Comparison of ENCODE assay signal across 11 cellular contexts in the genomic region with DNA sequence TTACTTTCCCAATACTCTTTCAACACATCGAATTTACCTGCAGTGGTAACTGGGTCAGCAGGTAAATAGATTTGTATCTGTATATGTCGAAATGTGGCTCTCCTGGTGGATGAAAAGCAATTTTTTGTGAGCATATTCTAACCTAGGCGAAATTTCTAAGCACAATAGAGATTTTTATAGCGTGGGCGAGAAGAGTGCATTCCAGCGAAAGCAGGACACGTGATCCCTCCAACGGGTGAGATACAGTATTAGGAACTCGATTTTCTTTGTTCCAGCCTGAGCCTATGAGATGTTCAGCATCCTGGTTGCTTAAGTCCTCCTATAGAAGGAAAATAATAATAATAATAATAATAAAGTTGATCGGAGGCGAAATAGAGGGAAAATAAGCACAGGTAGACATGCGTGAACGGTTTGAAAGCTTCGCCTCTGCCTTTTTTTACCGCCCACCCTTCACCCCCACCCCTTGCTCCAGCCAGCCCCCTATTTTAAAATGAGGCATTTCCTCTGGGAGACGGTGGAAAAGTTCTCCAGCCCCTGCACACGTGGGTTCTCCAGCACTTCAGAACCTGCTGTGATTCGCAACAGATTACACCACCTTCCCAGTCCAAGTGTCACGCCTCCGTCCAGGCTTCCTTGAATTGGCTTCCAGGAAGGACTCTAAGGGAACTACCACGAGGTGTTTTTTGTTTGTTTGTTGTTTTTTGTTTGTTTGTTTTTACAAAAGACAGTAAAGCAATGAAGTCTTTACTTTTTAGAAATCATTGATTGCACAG. TPM values are rescaled to one million over a fixed set of nuclear protein-coding genes. Genes with fewer than 3 reads are reported as not detected.
A peak's percentile ranks its signal among the peaks of the same experiment; 100 is the strongest.
DNase-seq lines count a peak whose midpoint lies in the region; TF ChIP-seq lines count a peak whose summit lies in the region.
"Had no signal": no experiment of that assay in that cellular context is flagged by ENCODE, and none has a peak within 500 bp of the region (broad histone marks: within the 10 kb centered on the region; RNA-seq: fewer than 3 reads in every experiment).

No MANE protein-coding gene starts in this region.

- TF ChIP-seq CTCF in fibroblast of pulmonary artery (IDR thresholded peaks at IDR 0.05; ENCODE audit: low read length, missing control alignments) = no peak

- H3K4me3 ChIP-seq in fibroblast of pulmonary artery (replicated peaks; ENCODE audit: low read depth, low read length) (no peak overlapping the region), neuronal stem cell (ENCODE audit: low read length in 2 of 2) (no peak overlapping the region)

- peak; percentile 24 for DNase-seq in CD1c-positive myeloid dendritic cell (ENCODE audit: extremely low spot score)
- DNase-seq in NCI-H446 treated with DMSO at 0.1 percent for 48 hours (lab: John Stamatoyannopoulos, UW) = peak; percentile 76
- DNase-seq in fibroblast of pulmonary artery (ENCODE audit: low read depth) = peak; percentile 29
- peak; percentile 18 for DNase-seq in neuronal stem cell (ENCODE audit: low spot score)
- no peak for DNase-seq in NOMO-1 treated with dmso at 0.1 percent for 144 hours (lab: John Stamatoyannopoulos, UW; ENCODE audit: unreplicated experiment)
- DNase-seq in D341Med (ENCODE audit: low spot score) = no peak
- no peak for DNase-seq in COLO829 (ENCODE audit: low spot score)
- DNase-seq in COLO668 (lab: John Stamatoyannopoulos, UW; ENCODE audit: unreplicated experiment) = no peak
- DNase-seq: AML-193, naive B cell, NCI-H1092 treated with DMSO at 0.1 percent for 48 hours had no signal

- H3K27me3 ChIP-seq in neuronal stem cell (ENCODE audit: control insufficient read depth in 3 of 3, insufficient read depth in 3 of 3, low read depth in 1 of 3, low read length in 3 of 3) = peaks cover 6 to 62% (median 30%) of the 10 kb centered on the region in 3 experiments

- H3K4me1 ChIP-seq in neuronal stem cell (ENCODE audit: control insufficient read depth in 2 of 2, insufficient read depth in 1 of 2, low read depth in 1 of 2, low read length in 2 of 2) = peaks cover 10 to 19% of the 10 kb centered on the region in 2 donors

- peak overlapping the region; percentile 57 for H2AFZ ChIP-seq in neuronal stem cell (ENCODE audit: low read length)

- no peaks in the 10 kb centered on the region for H3K79me1 ChIP-seq in neuronal stem cell (ENCODE audit: low read depth, low read length)

- H2BK5ac ChIP-seq in neuronal stem cell (ENCODE audit: low read length) = no peak overlapping the region

- H3K4me2 ChIP-seq in neuronal stem cell (ENCODE audit: insufficient read depth, low read length, poor library complexity, severe bottlenecking) = peak overlapping the region; percentile 98

- no peak overlapping the region for H3K14ac ChIP-seq in neuronal stem cell (ENCODE audit: low read length)

- H2BK120ac ChIP-seq in neuronal stem cell (ENCODE audit: low read depth, low read length) = no peak overlapping the region

- no peaks in the 10 kb centered on the region for H3K36me3 ChIP-seq in neuronal stem cell (replicated peaks in 1 of 2; ENCODE audit: control insufficient read depth in 2 of 2, insufficient read depth in 2 of 2, low read length in 2 of 2)

- H2BK12ac ChIP-seq in neuronal stem cell (ENCODE audit: low read length) = no peak overlapping the region

- no peak overlapping the region for H3K27ac ChIP-seq in neuronal stem cell (replicated peaks; ENCODE audit: low read length)

- no peak overlapping the region for H3K18ac ChIP-seq in neuronal stem cell (ENCODE audit: low read length)

- H3K9ac ChIP-seq in neuronal stem cell (ENCODE audit: low read depth, low read length, poor library complexity) = no peak overlapping the region

- no CpG with 5 or more reads among the region's 21 CpGs for WGBS in neuronal stem cell (ENCODE audit: extremely low coverage in 2 of 2, insufficient read length in 2 of 2, insufficient replicate concordance in 1 of 2), 2 donors

- H2AK5ac ChIP-seq in neuronal stem cell (ENCODE audit: low read depth, low read length) = no peak overlapping the region

- H3K4ac ChIP-seq in neuronal stem cell (ENCODE audit: low read length) = no peak overlapping the region

- no peak overlapping the region for H3K23ac ChIP-seq in neuronal stem cell (ENCODE audit: low read depth, low read length, poor library complexity)

- no peak overlapping the region for H4K8ac ChIP-seq in neuronal stem cell (ENCODE audit: low read depth, low read length)

- H4K91ac ChIP-seq in neuronal stem cell (ENCODE audit: low read depth, low read length, poor library complexity) = no peak overlapping the region

- H3K9me3 ChIP-seq in neuronal stem cell (replicated peaks in 1 of 2; ENCODE audit: control insufficient read depth in 2 of 2, insufficient read depth in 1 of 2, low read depth in 1 of 2, low read length in 2 of 2) = no peaks in the 10 kb centered on the region

- H2BK15ac ChIP-seq in neuronal stem cell (ENCODE audit: low read length) = no peak overlapping the region

RNA-seq across cellular contexts. Expression of gene LRRC7, which starts 2.4 kb away (rescaled TPM):
- polyA plus RNA-seq in neuronal stem cell (2013, experiment 1 of 2) = 0.07 TPM
- 0.11 TPM for polyA plus RNA-seq in neuronal stem cell (2013, experiment 2 of 2)

Comparison
In these comparisons a context has a peak if more than half of its experiments do, and no peak if none do; other contexts are left out.
1. DNase-seq: peak in CD1c-positive myeloid dendritic cell (single experiment), NCI-H446 treated with DMSO at 0.1 percent for 48 hours (single experiment), fibroblast of pulmonary artery (single experiment) and neuronal stem cell (single experiment); none in NOMO-1 treated with dmso at 0.1 percent for 144 hours (single experiment), D341Med (single experiment), COLO829 (single experiment) and COLO668 (single experiment).